In genomic region chr3:79960594-79960993, GRCh38 we compare ENCODE assay signal across 30 cellular contexts.
"Had no signal": no experiment of that assay in that cellular context is flagged by ENCODE, and none has a peak within 500 bp of the region (broad histone marks: within the 10 kb centered on the region; RNA-seq: fewer than 3 reads in every experiment).

No MANE protein-coding gene starts in this region.

- H3K4me3 Mint-ChIP-seq: activated B cell treated with CpG ODN at 0.5 μM for 24 hours; activated CD8-positive, alpha-beta memory T cell treated with anti-CD3 and anti-CD28 coated beads, Interleukin-2, amount 10 ng/mL, durations not matched to agents 7 days and 5 days; activated CD8-positive, alpha-beta T cell treated with anti-CD3 and anti-CD28 coated beads, Interleukin-2, amount 10 ng/mL, durations not matched to agents 7 days and 5 days; activated naive CD8-positive, alpha-beta T cell; activated T-cell treated with anti-CD3 and anti-CD28 coated beads, Interleukin-2, amount 50 U/mL, for 72 hours; central memory CD8-positive, alpha-beta T cell; naive thymus-derived CD4-positive, alpha-beta T cell; stimulated activated naive B cell treated with anti-CD40 and anti-IgM and Interleukin-4, amounts not matched to agents 10 μg/mL and 1 μg/mL and 100 μg/mL, for 72 hours; T-helper 17 cell had no signal

- ATAC-seq: activated CD8-positive, alpha-beta memory T cell treated with anti-CD3 and anti-CD28 coated beads, Interleukin-2, amount 10 ng/mL, durations not matched to agents 7 days and 5 days; activated CD8-positive, alpha-beta T cell treated with anti-CD3 and anti-CD28 coated beads, Interleukin-2, amount 10 ng/mL, durations not matched to agents 7 days and 5 days; activated T-cell treated with anti-CD3 and anti-CD28 coated beads, Interleukin-2, amount 50 U/mL, for 72 hours; gastroesophageal sphincter; left colon; naive thymus-derived CD4-positive, alpha-beta T cell; stimulated activated naive B cell treated with anti-CD40 and anti-IgM and Interleukin-4, amounts not matched to agents 10 μg/mL and 1 μg/mL and 100 μg/mL, for 72 hours; T-helper 17 cell had no signal

- H3K27me3 Mint-ChIP-seq: activated B cell treated with CpG ODN at 0.5 μM for 24 hours; activated CD8-positive, alpha-beta memory T cell treated with anti-CD3 and anti-CD28 coated beads, Interleukin-2, amount 10 ng/mL, durations not matched to agents 7 days and 5 days; activated naive CD8-positive, alpha-beta T cell; central memory CD8-positive, alpha-beta T cell; naive thymus-derived CD4-positive, alpha-beta T cell; stimulated activated naive B cell treated with anti-CD40 and anti-IgM and Interleukin-4, amounts not matched to agents 10 μg/mL and 1 μg/mL and 100 μg/mL, for 72 hours; T-helper 17 cell had no signal

- H3K27ac Mint-ChIP-seq: activated B cell treated with CpG ODN at 0.5 μM for 24 hours; activated CD8-positive, alpha-beta memory T cell treated with anti-CD3 and anti-CD28 coated beads, Interleukin-2, amount 10 ng/mL, durations not matched to agents 7 days and 5 days; activated CD8-positive, alpha-beta T cell treated with anti-CD3 and anti-CD28 coated beads, Interleukin-2, amount 10 ng/mL, durations not matched to agents 7 days and 5 days; activated naive CD8-positive, alpha-beta T cell; activated T-cell treated with anti-CD3 and anti-CD28 coated beads, Interleukin-2, amount 50 U/mL, for 72 hours; naive thymus-derived CD4-positive, alpha-beta T cell; stimulated activated naive B cell treated with anti-CD40 and anti-IgM and Interleukin-4, amounts not matched to agents 10 μg/mL and 1 μg/mL and 100 μg/mL, for 72 hours; T-helper 17 cell had no signal

- H3K36me3 Mint-ChIP-seq: activated CD8-positive, alpha-beta memory T cell treated with anti-CD3 and anti-CD28 coated beads, Interleukin-2, amount 10 ng/mL, durations not matched to agents 7 days and 5 days; activated naive CD8-positive, alpha-beta T cell; naive thymus-derived CD4-positive, alpha-beta T cell; stimulated activated naive B cell treated with anti-CD40 and anti-IgM and Interleukin-4, amounts not matched to agents 10 μg/mL and 1 μg/mL and 100 μg/mL, for 72 hours had no signal

- DNase-seq: activated B cell treated with CpG ODN at 0.5 μM for 24 hours; activated CD4-positive, alpha-beta T cell treated with anti-CD3 and anti-CD28 coated beads, Interleukin-2, amount 50 U/mL, for 1 hour; activated CD8-positive, alpha-beta memory T cell treated with anti-CD3 and anti-CD28 coated beads, Interleukin-2, amount 10 ng/mL, durations not matched to agents 7 days and 5 days; activated CD8-positive, alpha-beta T cell treated with anti-CD3 and anti-CD28 coated beads, Interleukin-2, amount 10 ng/mL, durations not matched to agents 7 days and 5 days; activated naive CD4-positive, alpha-beta T cell; activated T-cell treated with anti-CD3 and anti-CD28 coated beads, Interleukin-2, amount 50 U/mL, for 72 hours; adrenal gland; aorta; dorsolateral prefrontal cortex; effector memory CD4-positive, alpha-beta T cell; left colon; midbrain; naive thymus-derived CD4-positive, alpha-beta T cell; ovary; retina; stimulated activated CD4-positive, alpha-beta T cell treated with anti-CD3 and anti-CD28 coated beads, Interleukin-2, amount 100 ng/mL, for 24 hours; stimulated activated naive B cell treated with anti-CD40 and anti-IgM and Interleukin-4, amounts not matched to agents 10 μg/mL and 1 μg/mL and 100 μg/mL, for 72 hours; stomach; T-helper 17 cell; T1000; thyroid gland; upper lobe of left lung had no signal

- H3K4me3 ChIP-seq: adrenal gland, dorsolateral prefrontal cortex, gastroesophageal sphincter, hepatocyte, ovary, prostate gland, smooth muscle cell, stomach, thyroid gland, upper lobe of left lung had no signal

- FAIRE-seq: colon, keratinocyte had no signal

- H3K4me1 Mint-ChIP-seq: activated B cell treated with CpG ODN at 0.5 μM for 24 hours; activated CD8-positive, alpha-beta memory T cell treated with anti-CD3 and anti-CD28 coated beads, Interleukin-2, amount 10 ng/mL, durations not matched to agents 7 days and 5 days; central memory CD8-positive, alpha-beta T cell; naive thymus-derived CD4-positive, alpha-beta T cell; stimulated activated naive B cell treated with anti-CD40 and anti-IgM and Interleukin-4, amounts not matched to agents 10 μg/mL and 1 μg/mL and 100 μg/mL, for 72 hours; T-helper 17 cell had no signal
